In the genomic region with DNA sequence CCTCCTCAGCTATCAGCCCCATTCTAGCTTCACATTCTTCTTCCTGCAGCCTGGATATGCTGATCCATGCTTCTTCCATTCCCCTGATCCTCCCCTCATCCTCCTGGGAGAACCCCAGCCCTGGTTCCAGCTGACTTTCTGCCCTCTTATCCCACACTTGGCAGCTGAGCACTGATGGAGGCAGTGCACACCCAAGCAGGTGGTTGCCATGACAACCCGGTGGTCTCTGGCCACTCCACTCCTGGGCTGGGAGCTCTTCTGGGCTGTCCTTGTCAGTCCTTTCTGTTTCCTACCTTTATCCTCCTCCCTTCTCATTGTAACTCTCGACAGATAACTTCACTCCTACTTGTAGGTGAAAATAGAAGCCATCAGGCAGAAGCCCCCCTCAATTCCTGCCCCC, we compare ENCODE assay signal across 28 cellular contexts. TPM values are rescaled to one million over a fixed set of nuclear protein-coding genes. Genes with fewer than 3 reads are reported as not detected.
DNase-seq lines count a peak whose midpoint lies in the region; ATAC-seq, FAIRE-seq and TF ChIP-seq lines count a peak whose summit lies in the region.
"Had no signal": no experiment of that assay in that cellular context is flagged by ENCODE, and none has a peak within 500 bp of the region (broad histone marks: within the 10 kb centered on the region; RNA-seq: fewer than 3 reads in every experiment).

No MANE protein-coding gene starts in this region.

- H3K4me3 Mint-ChIP-seq in glutamatergic neuron (ENCODE audit: unreplicated experiment): peak overlapping the region; percentile 35
- H3K4me3 Mint-ChIP-seq: activated CD4-positive, alpha-beta memory T cell treated with anti-CD3 and anti-CD28 coated beads for 36 hours; effector memory CD8-positive, alpha-beta T cell had no signal

- H3K27me3 ChIP-seq in BLaER1: no peaks in the 10 kb centered on the region
- H3K27me3 ChIP-seq: adrenal gland, breast epithelium, esophagus muscularis mucosa, gastrocnemius medialis, right atrium auricular region, stomach, tibial nerve had no signal

- H3K4me3 ChIP-seq in A549: no peak overlapping the region
- H3K4me3 ChIP-seq in BLaER1: no peak overlapping the region
- H3K4me3 ChIP-seq: adrenal gland, breast epithelium, esophagus muscularis mucosa, gastrocnemius medialis, HAP-1, right atrium auricular region, stomach, tibial nerve had no signal

- POLR2A ChIA-PET in A549 (lab: Yijun Ruan, JAX): no interaction called here

- H3K4me1 ChIP-seq in A549 (no peaks in the 10 kb centered on the region), BLaER1 (peaks cover 39% of the 10 kb centered on the region)
- H3K4me1 ChIP-seq: adrenal gland, breast epithelium, esophagus muscularis mucosa, gastrocnemius medialis, HAP-1, right atrium auricular region, stomach, tibial nerve had no signal

- WGBS in A549 (ENCODE audit: missing lambda C conversion rate): 10% methylated on average over 2 of the region's 2 CpGs

- H3K9ac ChIP-seq in BLaER1: 0 out of 2 replicates have a peak overlapping the region, but pooled peaks have one; percentile 43

- H3K4me1 Mint-ChIP-seq in glutamatergic neuron (ENCODE audit: low read depth, unreplicated experiment): peaks cover 7% of the 10 kb centered on the region

- no peak for TF ChIP-seq RAD21 in A549 (conservative IDR thresholded peaks at IDR 0.05 in 1 of 2, IDR thresholded peaks at IDR 0.05 in 1 of 2)

- H4K20me1 ChIP-seq in BLaER1: no peaks in the 10 kb centered on the region

- DNase-seq in A549 (ENCODE audit: low read depth in 1 of 2, low spot score in 1 of 2) (no peak), NCI-H1105 treated with DMSO at 0.1 percent for 48 hours (lab: John Stamatoyannopoulos, UW) (peak; percentile 47), glutamatergic neuron (peak; percentile 62), NCI-H2171 treated with DMSO at 0.1 percent for 48 hours (lab: John Stamatoyannopoulos, UW) (no peak), amygdala (lab: John Stamatoyannopoulos, UW) (no peak)
- DNase-seq in stimulated activated naive CD4-positive, alpha-beta T cell (lab: John Stamatoyannopoulos, UW): no peak
- DNase-seq: activated CD4-positive, alpha-beta memory T cell treated with anti-CD3 and anti-CD28 coated beads for 36 hours; activated CD4-positive, CD25-positive, alpha-beta regulatory T cell; activated gamma-delta T cell treated with Interleukin-2 at 50 U/mL for 16 hours; adrenal gland; effector memory CD8-positive, alpha-beta T cell; EL; gastrocnemius medialis; MM.1S; NCI-H2029 treated with DMSO at 0.1 percent for 48 hours; NCI-H510A treated with DMSO at 0.1 percent for 48 hours; stimulated activated CD4-positive, alpha-beta T cell treated with anti-CD3 and anti-CD28 coated beads, Interleukin-4, amount 100 ng/mL, for 4 hours; stomach; T1000 had no signal

- H3K27ac Mint-ChIP-seq in glutamatergic neuron (ENCODE audit: unreplicated experiment): peak overlapping the region; percentile 14
- H3K27ac Mint-ChIP-seq: activated CD4-positive, alpha-beta memory T cell treated with anti-CD3 and anti-CD28 coated beads for 36 hours; effector memory CD8-positive, alpha-beta T cell had no signal

- CTCF ChIA-PET in A549 (lab: Yijun Ruan, JAX): interaction anchor here (1.4 to 1.6 kb wide), 2 partner anchors 24 to 64 kb away, joined by 3 to 6 read pairs; a partner anchor contains a TSS

- H3K27ac ChIP-seq in A549 (no peak overlapping the region), BLaER1 (no peak overlapping the region)
- H3K27ac ChIP-seq: adrenal gland, breast epithelium, esophagus muscularis mucosa, gastrocnemius medialis, neutrophil, right atrium auricular region, stomach, tibial nerve had no signal

- no peak for TF ChIP-seq EP300 in A549 (IDR thresholded peaks at IDR 0.05)

- FAIRE-seq in A549 (lab: Jason Lieb, UNC): no peak
- FAIRE-seq: colon had no signal

- H3K9me3 ChIP-seq in A549 (no peaks in the 10 kb centered on the region), BLaER1 (no peaks in the 10 kb centered on the region)
- H3K9me3 ChIP-seq: adrenal gland, breast epithelium, esophagus muscularis mucosa, gastrocnemius medialis, HAP-1, neutrophil, right atrium auricular region, stomach, tibial nerve had no signal

- peak; percentile 32 to 44; a peak in 2 of 6 replicates for ATAC-seq in A549
- ATAC-seq: effector memory CD8-positive, alpha-beta T cell; gastrocnemius medialis; Right ventricle myocardium inferior had no signal

- TF ChIP-seq CTCF in A549 (IDR thresholded peaks at IDR 0.05) (no peak), glutamatergic neuron (IDR thresholded peaks at IDR 0.05; ENCODE audit: partially characterized antibody, unreplicated experiment) (no peak)

- H3K36me3 ChIP-seq in BLaER1: no peaks in the 10 kb centered on the region
- H3K36me3 ChIP-seq: adrenal gland, breast epithelium, esophagus muscularis mucosa, gastrocnemius medialis, HAP-1, neutrophil, right atrium auricular region, stomach, tibial nerve had no signal

- TF ChIP-seq POLR2A in A549 (IDR thresholded peaks at IDR 0.05; ENCODE audit: low read length): no peak

- H3K4me2 ChIP-seq in A549 (no peak overlapping the region), BLaER1 (peak overlapping the region; percentile 69)

- H3K36me3 Mint-ChIP-seq in glutamatergic neuron (ENCODE audit: unreplicated experiment): no peaks in the 10 kb centered on the region
- H3K36me3 Mint-ChIP-seq: activated CD4-positive, alpha-beta memory T cell treated with anti-CD3 and anti-CD28 coated beads for 36 hours had no signal

- H3K27me3 Mint-ChIP-seq in glutamatergic neuron (ENCODE audit: unreplicated experiment): peaks cover 3% of the 10 kb centered on the region

- peaks cover 2% of the 10 kb centered on the region for H3K9me3 Mint-ChIP-seq in glutamatergic neuron (ENCODE audit: unreplicated experiment)
- H3K9me3 Mint-ChIP-seq: activated CD4-positive, alpha-beta memory T cell treated with anti-CD3 and anti-CD28 coated beads for 36 hours; effector memory CD8-positive, alpha-beta T cell had no signal

TF ChIP-seq in A549, 52 proteins besides CTCF, POLR2A, EP300 and RAD21 (continues in another document):
- TF ChIP-seq, protein P1, sequence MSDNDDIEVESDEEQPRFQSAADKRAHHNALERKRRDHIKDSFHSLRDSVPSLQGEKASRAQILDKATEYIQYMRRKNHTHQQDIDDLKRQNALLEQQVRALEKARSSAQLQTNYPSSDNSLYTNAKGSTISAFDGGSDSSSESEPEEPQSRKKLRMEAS (IDR thresholded peaks at IDR 0.05): no peak
- TF ChIP-seq, protein P2, sequence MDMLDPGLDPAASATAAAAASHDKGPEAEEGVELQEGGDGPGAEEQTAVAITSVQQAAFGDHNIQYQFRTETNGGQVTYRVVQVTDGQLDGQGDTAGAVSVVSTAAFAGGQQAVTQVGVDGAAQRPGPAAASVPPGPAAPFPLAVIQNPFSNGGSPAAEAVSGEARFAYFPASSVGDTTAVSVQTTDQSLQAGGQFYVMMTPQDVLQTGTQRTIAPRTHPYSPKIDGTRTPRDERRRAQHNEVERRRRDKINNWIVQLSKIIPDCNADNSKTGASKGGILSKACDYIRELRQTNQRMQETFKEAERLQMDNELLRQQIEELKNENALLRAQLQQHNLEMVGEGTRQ (IDR thresholded peaks at IDR 0.05): no peak
- TF ChIP-seq, protein P3, sequence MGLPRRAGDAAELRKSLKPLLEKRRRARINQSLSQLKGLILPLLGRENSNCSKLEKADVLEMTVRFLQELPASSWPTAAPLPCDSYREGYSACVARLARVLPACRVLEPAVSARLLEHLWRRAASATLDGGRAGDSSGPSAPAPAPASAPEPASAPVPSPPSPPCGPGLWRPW (IDR thresholded peaks at IDR 0.05): no peak
- no peak for TF ChIP-seq BHLHE40 (IDR thresholded peaks at IDR 0.05; ENCODE audit: low read depth, low read length)
- no peak for TF ChIP-seq KDM5A (IDR thresholded peaks at IDR 0.05)

RNA-seq across cellular contexts. Expression of a gene that starts 16.7 kb away (rescaled TPM):
- 14.9 and 18.6 TPM in 2 replicates for polyA plus RNA-seq in A549 (2011; rRNA removed)
- polyA plus RNA-seq in A549 (2012; cell fraction: cytosol; rRNA removed): 28.3 and 31.4 TPM in 2 replicates
- 136 and 148 TPM in 2 replicates for polyA plus RNA-seq in A549 (2012; cell fraction: nucleus; rRNA removed)
- 27.1 to 36.1 TPM (median 30.6 TPM) in 3 replicates for polyA plus RNA-seq in A549 (2017; fragmentation: RNase III; extraction: RNeasy Plus Mini Kit Qiagen cat#74134 plus additional on column Dnase treatment)
- 8.6 and 13.8 TPM in 2 replicates for polyA minus RNA-seq in A549 (2011; rRNA and poly(A)+ RNA removed)
- total RNA-seq in glutamatergic neuron (ENCODE audit: unreplicated experiment): 22.1 TPM

RNA-seq across cellular contexts. Expression of a gene that starts 32.9 kb away (rescaled TPM):
- polyA plus RNA-seq in A549 (2011; rRNA removed) (73.3 and 79.3 TPM in 2 replicates), A549 (2017; fragmentation: RNase III; extraction: RNeasy Plus Mini Kit Qiagen cat#74134 plus additional on column Dnase treatment) (151 to 161 TPM (median 156 TPM) in 3 replicates)
- polyA plus RNA-seq in A549 (2012; cell fraction: cytosol; rRNA removed): 341 and 366 TPM in 2 replicates
- polyA plus RNA-seq in A549 (2012; cell fraction: nucleus; rRNA removed): 285 and 439 TPM in 2 replicates
- polyA minus RNA-seq in A549 (2011; rRNA and poly(A)+ RNA removed): 126 and 154 TPM in 2 replicates
- total RNA-seq in glutamatergic neuron (ENCODE audit: unreplicated experiment): 74.2 TPM

RNA-seq across cellular contexts. Expression of a gene that starts 33.2 kb away (rescaled TPM):
- 28.3 and 45.9 TPM in 2 replicates for polyA plus RNA-seq in A549 (2011; rRNA removed)
- polyA plus RNA-seq in A549 (2012; cell fraction: cytosol; rRNA removed): 30.7 and 35.7 TPM in 2 replicates
- 28.6 and 30.0 TPM in 2 replicates for polyA plus RNA-seq in A549 (2012; cell fraction: nucleus; rRNA removed)
- polyA plus RNA-seq in A549 (2017; fragmentation: RNase III; extraction: RNeasy Plus Mini Kit Qiagen cat#74134 plus additional on column Dnase treatment): 19.4 to 24.2 TPM (median 22.6 TPM) in 3 replicates
- 128 and 148 TPM in 2 replicates for polyA minus RNA-seq in A549 (2011; rRNA and poly(A)+ RNA removed)
- 88.2 TPM for total RNA-seq in glutamatergic neuron (ENCODE audit: unreplicated experiment)

RNA-seq across cellular contexts. Expression of a gene that starts 34.4 kb away (rescaled TPM):
- polyA plus RNA-seq in A549 (2011; rRNA removed): 5.3 and 5.5 TPM in 2 replicates
- polyA plus RNA-seq in A549 (2012; cell fraction: cytosol; rRNA removed): 13.8 and 18.8 TPM in 2 replicates
- 31.7 and 42.1 TPM in 2 replicates for polyA plus RNA-seq in A549 (2012; cell fraction: nucleus; rRNA removed)
- 12.3 to 15.5 TPM (median 14.0 TPM) in 3 replicates for polyA plus RNA-seq in A549 (2017; fragmentation: RNase III; extraction: RNeasy Plus Mini Kit Qiagen cat#74134 plus additional on column Dnase treatment)
- 2.3 and 2.5 TPM in 2 replicates for polyA minus RNA-seq in A549 (2011; rRNA and poly(A)+ RNA removed)
- total RNA-seq in glutamatergic neuron (ENCODE audit: unreplicated experiment): 40.6 TPM

RNA-seq across cellular contexts. Expression of a gene that starts 39.3 kb away (rescaled TPM):
- polyA plus RNA-seq in A549 (2011; rRNA removed): 0.19 and 0.23 TPM in 2 replicates
- 0.63 and 0.93 TPM in 2 replicates for polyA plus RNA-seq in A549 (2012; cell fraction: cytosol; rRNA removed)
- polyA plus RNA-seq in A549 (2012; cell fraction: nucleus; rRNA removed): 2.0 and 3.4 TPM in 2 replicates
- 0.59 to 0.73 TPM (median 0.66 TPM) in 3 replicates for polyA plus RNA-seq in A549 (2017; fragmentation: RNase III; extraction: RNeasy Plus Mini Kit Qiagen cat#74134 plus additional on column Dnase treatment)
- polyA minus RNA-seq in A549 (2011; rRNA and poly(A)+ RNA removed): 0.37 TPM in 1 of 2 replicates, not detected in the other
- total RNA-seq in glutamatergic neuron (ENCODE audit: unreplicated experiment): 1.6 TPM

Comparison
In these comparisons a context has a peak if more than half of its experiments do, and no peak if none do; other contexts are left out.
1. DNase-seq: peak in NCI-H1105 treated with DMSO at 0.1 percent for 48 hours (single experiment) and glutamatergic neuron (single experiment); none in A549 (0 of 2), NCI-H2171 treated with DMSO at 0.1 percent for 48 hours (single experiment), amygdala (0 of 56) and stimulated activated naive CD4-positive, alpha-beta T cell (0 of 6).